Comparison of ENCODE assay signal across 16 cellular contexts in genomic region chr10:75117996-75118395, GRCh38. TPM values are rescaled to one million over a fixed set of nuclear protein-coding genes. Genes with fewer than 3 reads are reported as not detected.
DNase-seq lines count a peak whose midpoint lies in the region; ATAC-seq and TF ChIP-seq lines count a peak whose summit lies in the region.
"Had no signal": no experiment of that assay in that cellular context is flagged by ENCODE, and none has a peak within 500 bp of the region (broad histone marks: within the 10 kb centered on the region; RNA-seq: fewer than 3 reads in every experiment).

No MANE protein-coding gene starts in this region.

- no peak overlapping the region for H2BK20ac ChIP-seq in IMR-90 (ENCODE audit: low read depth, low read length)

- POLR2A ChIA-PET in IMR-90 (lab: Charles Lee; ENCODE audit: unreplicated experiment): no interaction called here

- H2BK5ac ChIP-seq in IMR-90 (ENCODE audit: low read depth, low read length, poor library complexity, severe bottlenecking): no peak overlapping the region

- no peak overlapping the region for H3K9ac ChIP-seq in IMR-90 (ENCODE audit: low read depth, low read length)

- H4K20me1 ChIP-seq in IMR-90 (ENCODE audit: insufficient read depth, low read length): peaks cover 57% of the 10 kb centered on the region

- TF ChIP-seq POLR2A in IMR-90 (IDR thresholded peaks at IDR 0.05; ENCODE audit: low read depth, low read length): no peak

- H2BK15ac ChIP-seq in IMR-90 (ENCODE audit: low read depth, low read length): no peak overlapping the region

- no peak overlapping the region for H3K23ac ChIP-seq in IMR-90 (ENCODE audit: low read depth, low read length)

- H3K4me3 ChIP-seq in AG10803 (ENCODE audit: low read length) (no peak overlapping the region), IMR-90 (ENCODE audit: insufficient read depth, low read depth, low read length) (no peak overlapping the region), neutrophil (ENCODE audit: low read depth in 1 of 2, low read length in 1 of 2) (no peak overlapping the region)

- H3K27me3 ChIP-seq in IMR-90 (ENCODE audit: control insufficient read depth, insufficient read depth, low read length) (no peaks in the 10 kb centered on the region), neutrophil (no peaks in the 10 kb centered on the region)

- no peak for TF ChIP-seq CTCF in AG10803 (conservative IDR thresholded peaks at IDR 0.05; ENCODE audit: low read length)
- no peak for TF ChIP-seq CTCF in IMR-90 (conservative IDR thresholded peaks at IDR 0.05; ENCODE audit: low read depth, low read length)
- TF ChIP-seq CTCF in neutrophil (IDR thresholded peaks at IDR 0.05): no peak

- in situ Hi-C loops in IMR-90 (cut with MboI; ENCODE audit: low sequenced_read_pairs): no loop called here

- H2AK9ac ChIP-seq in IMR-90 (replicated peaks; ENCODE audit: low read depth, low read length, poor library complexity): no peak overlapping the region

- H3K56ac ChIP-seq in IMR-90 (ENCODE audit: extremely low read depth, insufficient read depth, low read length): no peak overlapping the region

- CTCF ChIA-PET in IMR-90 (lab: Yijun Ruan, JAX): no interaction called here

- H3K4me1 ChIP-seq in IMR-90 (ENCODE audit: control insufficient read depth, insufficient read depth, low read length) (peaks cover 5% of the 10 kb centered on the region; the same call in 1 of the 2 replicates), neutrophil (ENCODE audit: control insufficient read depth in 1 of 2, insufficient read depth in 1 of 2, low read depth in 1 of 2, low read length in 1 of 2) (peaks cover 18 to 33% of the 10 kb centered on the region in 2 experiments)

- H3K36me3 ChIP-seq in IMR-90 (ENCODE audit: control insufficient read depth, insufficient read depth, low read length) (no peaks in the 10 kb centered on the region), neutrophil (peaks cover 3% of the 10 kb centered on the region)

- BruUV-seq in IMR-90 (replicated peaks; lab: Mats Ljungman, UMichigan): no TSS peak

- intact Hi-C loops in IMR-90 (cut with micrococcal nuclease): no loop called here

- no peak overlapping the region for H4K5ac ChIP-seq in IMR-90 (ENCODE audit: low read depth, low read length)

- H3K79me1 ChIP-seq in IMR-90 (ENCODE audit: low read depth in 1 of 2, low read length in 2 of 2): peaks cover 20 to 67% of the 10 kb centered on the region in 2 experiments

- H3K27ac ChIP-seq in IMR-90 (ENCODE audit: insufficient read depth, low read length) (no peak overlapping the region), neutrophil (peak overlapping the region; percentile 13)

- ATAC-seq in IMR-90 (ENCODE audit: low read depth): peak; percentile 34
- no peak for ATAC-seq in HG02759 (IDR thresholded peaks at IDR 0.05; ENCODE audit: unreplicated experiment)
- no peak for ATAC-seq in GM19455 (IDR thresholded peaks at IDR 0.05; ENCODE audit: unreplicated experiment)
- ATAC-seq in HG02973 (IDR thresholded peaks at IDR 0.05; ENCODE audit: unreplicated experiment): no peak
- ATAC-seq: esophagus mucosa; naive thymus-derived CD4-positive, alpha-beta T cell; WTC11 had no signal

- no peak for TF ChIP-seq RAD21 in IMR-90 (IDR thresholded peaks at IDR 0.05; ENCODE audit: low read length)

- no peak overlapping the region for H4K8ac ChIP-seq in IMR-90 (ENCODE audit: low read depth in 2 of 2, low read length in 2 of 2)

- peak; percentile 43 for DNase-seq in AG10803 (ENCODE audit: low read depth)
- DNase-seq in IMR-90: peak; percentile 40
- peak; percentile 44 for DNase-seq in epidermal melanocyte (ENCODE audit: insufficient read length, low spot score)
- no peak for DNase-seq in cerebellar cortex (ENCODE audit: low spot score)
- DNase-seq: activated CD8-positive, alpha-beta memory T cell treated with anti-CD3 and anti-CD28 coated beads, Interleukin-2, amount 50 U/mL, for 48 hours; naive thymus-derived CD4-positive, alpha-beta T cell; NCI-H2081 treated with DMSO at 0.1 percent for 48 hours; NCI-H748 treated with DMSO at 0.1 percent for 48 hours; retina; stimulated activated CD8-positive, alpha-beta memory T cell treated with anti-CD3 and anti-CD28 coated beads, Interleukin-4, amount 100 ng/mL, for 48 hours had no signal

- dilution Hi-C loops in IMR-90 (cut with HindIII; ENCODE audit: low sequenced_read_pairs, unreplicated experiment): no loop called here

- 100% methylated on average over 1 of the region's 3 CpGs; no CpG with 5 or more reads in 1 of the 2 experiments for WGBS in IMR-90 (ENCODE audit: extremely low coverage in 2 of 2, insufficient read length in 1 of 2), 2 experiments

- no peak overlapping the region for H2AFZ ChIP-seq in IMR-90 (replicated peaks; ENCODE audit: low read length, poor library complexity)

- no peak overlapping the region for H3K4me2 ChIP-seq in IMR-90 (ENCODE audit: low read depth, low read length)

- H3K4ac ChIP-seq in IMR-90 (ENCODE audit: low read depth, low read length): no peak overlapping the region

- H3K9me3 ChIP-seq in IMR-90 (ENCODE audit: control insufficient read depth, insufficient read depth, low read length) (no peaks in the 10 kb centered on the region), neutrophil (no peaks in the 10 kb centered on the region)

- no peak overlapping the region for H3K14ac ChIP-seq in IMR-90 (replicated peaks; ENCODE audit: low read depth, low read length)

- no peak overlapping the region for H3K18ac ChIP-seq in IMR-90 (ENCODE audit: low read depth, low read length)

- H4K91ac ChIP-seq in IMR-90 (ENCODE audit: insufficient read depth, low read depth, low read length): no peak overlapping the region

- H3K9me1 ChIP-seq in IMR-90 (ENCODE audit: insufficient read depth, low read length): peaks cover 8% of the 10 kb centered on the region

- H2BK120ac ChIP-seq in IMR-90 (ENCODE audit: low read depth, low read length): no peak overlapping the region

- H2AK5ac ChIP-seq in IMR-90 (ENCODE audit: low read depth, low read length): no peak overlapping the region

TF ChIP-seq in IMR-90, 13 proteins besides CTCF, POLR2A, EP300 and RAD21:
- no peak for TF ChIP-seq USF2 (IDR thresholded peaks at IDR 0.05; ENCODE audit: low read depth, low read length)
- TF ChIP-seq FOS (IDR thresholded peaks at IDR 0.05; ENCODE audit: low read depth, low read length): no peak
- TF ChIP-seq NFE2L2 (IDR thresholded peaks at IDR 0.05; ENCODE audit: low read depth, low read length): no peak
- no peak for TF ChIP-seq ELK1 (IDR thresholded peaks at IDR 0.05; ENCODE audit: borderline replicate concordance, low read depth, low read length)
- TF ChIP-seq RCOR1 (IDR thresholded peaks at IDR 0.05; ENCODE audit: insufficient replicate concordance, low read length): no peak
- 0 out of 2 replicates have a peak, but pooled peaks have one; percentile 24 for TF ChIP-seq CEBPB (IDR thresholded peaks at IDR 0.05; ENCODE audit: low read depth, low read length)
- no peak for TF ChIP-seq SMC3 (IDR thresholded peaks at IDR 0.05; ENCODE audit: low read depth, low read length)
- TF ChIP-seq BHLHE40 (IDR thresholded peaks at IDR 0.05; ENCODE audit: low read depth, low read length): no peak

RNA-seq across cellular contexts. Expression of gene SAMD8, which starts 6.5 kb away (rescaled TPM):
- 28.7 and 34.2 TPM in 2 replicates for total RNA-seq in IMR-90 (2012; rRNA removed)
- 8.6 and 10.1 TPM in 2 replicates for polyA plus RNA-seq in IMR-90 (2012; rRNA removed)
- 3.7 and 5.3 TPM in 2 replicates for polyA plus RNA-seq in IMR-90 (2012; cell fraction: cytosol; rRNA removed)
- polyA plus RNA-seq in IMR-90 (2012; cell fraction: nucleus; rRNA removed; ENCODE audit: low replicate concordance): 2.2 and 12.3 TPM in 2 replicates
